Comparison of ENCODE assay signal across 16 cellular contexts in the genomic region with DNA sequence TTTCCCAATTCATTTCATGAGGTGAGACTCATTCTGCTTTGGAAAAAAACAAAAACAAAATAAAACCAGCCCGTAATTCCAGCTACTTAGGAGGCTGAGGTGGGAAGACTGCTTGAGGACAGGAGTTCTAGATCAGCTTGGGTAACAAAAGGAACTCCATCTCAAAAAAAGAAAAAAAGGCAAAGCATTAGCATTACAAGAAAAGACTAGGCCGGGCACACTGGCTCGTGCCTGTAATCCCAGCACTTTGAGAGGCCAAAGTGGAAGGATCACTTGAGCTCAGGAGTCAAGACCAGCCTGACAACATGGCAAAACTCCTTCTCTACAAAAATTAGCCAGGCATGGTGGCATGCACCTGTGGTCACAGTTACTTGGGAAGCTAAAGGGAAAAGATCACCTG. TPM values are rescaled to one million over a fixed set of nuclear protein-coding genes. Genes with fewer than 3 reads are reported as not detected.
DNase-seq lines count a peak whose midpoint lies in the region; ATAC-seq and TF ChIP-seq lines count a peak whose summit lies in the region.
"Had no signal": no experiment of that assay in that cellular context is flagged by ENCODE, and none has a peak within 500 bp of the region (broad histone marks: within the 10 kb centered on the region; RNA-seq: fewer than 3 reads in every experiment).

No MANE protein-coding gene starts in this region.

- H3K4me1 ChIP-seq in iPS-18a (ENCODE audit: control insufficient read depth, low read depth, low read length) (no peaks in the 10 kb centered on the region), suprapubic skin (no peaks in the 10 kb centered on the region), osteoblast (ENCODE audit: insufficient read depth, low read length) (no peaks in the 10 kb centered on the region)
- H3K4me1 ChIP-seq: BLaER1 had no signal

- H3K4me3 Mint-ChIP-seq in activated CD8-positive, alpha-beta T cell treated with anti-CD3 and anti-CD28 coated beads for 36 hours = no peak overlapping the region
- H3K4me3 Mint-ChIP-seq in activated CD8-positive, alpha-beta T cell treated with anti-CD3 and anti-CD28 coated beads, Interleukin-2, amount 10 ng/mL, durations not matched to agents 7 days and 5 days = no peak overlapping the region
- H3K4me3 Mint-ChIP-seq in T-helper 17 cell (no peak overlapping the region), CD14-positive monocyte (no peak overlapping the region)
- H3K4me3 Mint-ChIP-seq: IgD-negative memory B cell had no signal

- CTCF ChIA-PET in activated CD8-positive, alpha-beta T cell treated with anti-CD3 and anti-CD28 coated beads for 36 hours (lab: Charles Lee) = interaction anchor here (0.7 kb wide), 1 partner anchor 31 kb away, joined by 3 read pairs; no protein-coding TSS in a partner anchor
- CTCF ChIA-PET in activated CD8-positive, alpha-beta T cell treated with anti-CD3 and anti-CD28 coated beads, Interleukin-2, amount 10 ng/mL, durations not matched to agents 7 days and 5 days (lab: Charles Lee) = interaction anchor here (0.6 kb wide), 1 partner anchor 15 kb away, joined by 3 read pairs; no protein-coding TSS in a partner anchor

- H4K20me1 ChIP-seq in osteoblast (ENCODE audit: insufficient read depth, low read length) = no peaks in the 10 kb centered on the region

- no peaks in the 10 kb centered on the region for H3K27me3 ChIP-seq in iPS-18a (ENCODE audit: control insufficient read depth, insufficient read depth, low read length)
- H3K27me3 ChIP-seq in suprapubic skin = no peaks in the 10 kb centered on the region
- H3K27me3 ChIP-seq in osteoblast (ENCODE audit: insufficient read depth, low read length) = no peaks in the 10 kb centered on the region
- H3K27me3 ChIP-seq: BLaER1 had no signal

- no peak for ATAC-seq in activated CD8-positive, alpha-beta T cell treated with anti-CD3 and anti-CD28 coated beads for 36 hours
- ATAC-seq in activated CD8-positive, alpha-beta T cell treated with anti-CD3 and anti-CD28 coated beads, Interleukin-2, amount 10 ng/mL, durations not matched to agents 7 days and 5 days = no peak
- no peak for ATAC-seq in T-helper 17 cell
- ATAC-seq: HCT116 had no signal

- intact Hi-C loops in activated CD8-positive, alpha-beta T cell treated with anti-CD3 and anti-CD28 coated beads for 36 hours (cut with micrococcal nuclease) = no loop called here
- intact Hi-C loops in CD14-positive monocyte (cut with micrococcal nuclease) = no loop called here

- no peak overlapping the region for H3K9ac ChIP-seq in iPS-18a (ENCODE audit: low read length)
- H3K9ac ChIP-seq: BLaER1 had no signal

- peak overlapping the region; percentile 3 for H3K27ac ChIP-seq in iPS-18a (ENCODE audit: low read length)
- peak overlapping the region; percentile 10 for H3K27ac ChIP-seq in suprapubic skin
- H3K27ac ChIP-seq in osteoblast (ENCODE audit: low read depth, low read length) = no peak overlapping the region
- H3K27ac ChIP-seq: BLaER1 had no signal

- peaks cover 17% of the 10 kb centered on the region for H3K4me1 Mint-ChIP-seq in activated CD8-positive, alpha-beta T cell treated with anti-CD3 and anti-CD28 coated beads for 36 hours (ENCODE audit: low read depth)
- peaks cover 7% of the 10 kb centered on the region for H3K4me1 Mint-ChIP-seq in activated CD8-positive, alpha-beta T cell treated with anti-CD3 and anti-CD28 coated beads, Interleukin-2, amount 10 ng/mL, durations not matched to agents 7 days and 5 days (ENCODE audit: low read depth)
- H3K4me1 Mint-ChIP-seq in T-helper 17 cell (peaks cover 16% of the 10 kb centered on the region), CD14-positive monocyte (no peaks in the 10 kb centered on the region)

- TF ChIP-seq CTCF in activated CD8-positive, alpha-beta T cell treated with anti-CD3 and anti-CD28 coated beads for 36 hours (IDR thresholded peaks at IDR 0.05) = no peak
- TF ChIP-seq CTCF in suprapubic skin (IDR thresholded peaks at IDR 0.05) (no peak), osteoblast (IDR thresholded peaks at IDR 0.05; ENCODE audit: extremely low read depth, low read depth, low read length) (no peak), CD14-positive monocyte (IDR thresholded peaks at IDR 0.05) (no peak)

- TF ChIP-seq EP300 in suprapubic skin (IDR thresholded peaks at IDR 0.05) = no peak

- H3K79me2 ChIP-seq in osteoblast (ENCODE audit: insufficient read depth, low read length) = peaks cover 39% of the 10 kb centered on the region

- POLR2A ChIA-PET in activated CD8-positive, alpha-beta T cell treated with anti-CD3 and anti-CD28 coated beads for 36 hours (lab: Charles Lee) = interaction anchor here (0.6 kb wide), 1 partner anchor 73 kb away, joined by 3 read pairs; no protein-coding TSS in a partner anchor
- POLR2A ChIA-PET in activated CD8-positive, alpha-beta T cell treated with anti-CD3 and anti-CD28 coated beads, Interleukin-2, amount 10 ng/mL, durations not matched to agents 7 days and 5 days (lab: Charles Lee) = no interaction called here

- no peak for DNase-seq in activated CD8-positive, alpha-beta T cell treated with anti-CD3 and anti-CD28 coated beads for 36 hours
- no peak for DNase-seq in activated CD8-positive, alpha-beta T cell treated with anti-CD3 and anti-CD28 coated beads, Interleukin-2, amount 10 ng/mL, durations not matched to agents 7 days and 5 days
- DNase-seq in T-helper 17 cell (no peak), suprapubic skin (ENCODE audit: low spot score in 2 of 2) (no peak), osteoblast (ENCODE audit: insufficient read length, low spot score, missing footprints) (no peak), SIG-M5 (lab: John Stamatoyannopoulos, UW) (no peak), CD14-positive monocyte (ENCODE audit: low spot score) (no peak)
- DNase-seq: 8988T, DMS153, NCI-H1417, NCI-H1930, NCI-H510A treated with DMSO at 0.1 percent for 48 hours had no signal

- H3K4me3 ChIP-seq in iPS-18a (ENCODE audit: low read length) = no peak overlapping the region
- no peak overlapping the region for H3K4me3 ChIP-seq in suprapubic skin
- no peak overlapping the region for H3K4me3 ChIP-seq in osteoblast (ENCODE audit: insufficient read depth, low read length)
- H3K4me3 ChIP-seq: BLaER1 had no signal

- no peak overlapping the region for H2AFZ ChIP-seq in osteoblast (ENCODE audit: low read length)

- no peak for TF ChIP-seq POLR2A in suprapubic skin (IDR thresholded peaks at IDR 0.05)

- 79% methylated on average over 3 of the region's 3 CpGs for WGBS in suprapubic skin

- peaks cover 53% of the 10 kb centered on the region for H3K36me3 Mint-ChIP-seq in activated CD8-positive, alpha-beta T cell treated with anti-CD3 and anti-CD28 coated beads for 36 hours (ENCODE audit: low read depth)
- H3K36me3 Mint-ChIP-seq in activated CD8-positive, alpha-beta T cell treated with anti-CD3 and anti-CD28 coated beads, Interleukin-2, amount 10 ng/mL, durations not matched to agents 7 days and 5 days (ENCODE audit: low read depth) = peaks cover 59% of the 10 kb centered on the region
- H3K36me3 Mint-ChIP-seq in T-helper 17 cell (ENCODE audit: low read depth) (peaks cover 7% of the 10 kb centered on the region), CD14-positive monocyte (peaks cover 74 to 94% of the 10 kb centered on the region in 2 donors)

- H3K9me3 ChIP-seq in T-helper 17 cell (ENCODE audit: control insufficient read depth, low read length, poor library complexity, severe bottlenecking) (no peaks in the 10 kb centered on the region), iPS-18a (ENCODE audit: control insufficient read depth, low read depth, low read length) (no peaks in the 10 kb centered on the region), suprapubic skin (no peaks in the 10 kb centered on the region), osteoblast (ENCODE audit: low read depth, low read length) (no peaks in the 10 kb centered on the region)
- H3K9me3 ChIP-seq: BLaER1 had no signal

- peak overlapping the region; percentile 48 for H3K27ac Mint-ChIP-seq in activated CD8-positive, alpha-beta T cell treated with anti-CD3 and anti-CD28 coated beads for 36 hours
- H3K27ac Mint-ChIP-seq in activated CD8-positive, alpha-beta T cell treated with anti-CD3 and anti-CD28 coated beads, Interleukin-2, amount 10 ng/mL, durations not matched to agents 7 days and 5 days = no peak overlapping the region
- H3K27ac Mint-ChIP-seq in T-helper 17 cell (peak overlapping the region; percentile 24), CD14-positive monocyte (peak overlapping the region in 2 of 7 donors; percentile 21 to 22)
- H3K27ac Mint-ChIP-seq: IgD-negative memory B cell had no signal

- no peak overlapping the region for H3K4me2 ChIP-seq in osteoblast (ENCODE audit: insufficient read depth, low read length)
- H3K4me2 ChIP-seq: BLaER1 had no signal

- H3K36me3 ChIP-seq in iPS-18a (ENCODE audit: control insufficient read depth, low read depth, low read length) (peaks cover 34% of the 10 kb centered on the region), suprapubic skin (peaks cover 67% of the 10 kb centered on the region), osteoblast (ENCODE audit: insufficient read depth, low read length) (peaks cover 54% of the 10 kb centered on the region)

- H3K9me3 Mint-ChIP-seq in activated CD8-positive, alpha-beta T cell treated with anti-CD3 and anti-CD28 coated beads for 36 hours = no peaks in the 10 kb centered on the region
- H3K9me3 Mint-ChIP-seq in activated CD8-positive, alpha-beta T cell treated with anti-CD3 and anti-CD28 coated beads, Interleukin-2, amount 10 ng/mL, durations not matched to agents 7 days and 5 days (ENCODE audit: insufficient read depth) = no peaks in the 10 kb centered on the region
- no peaks in the 10 kb centered on the region for H3K9me3 Mint-ChIP-seq in CD14-positive monocyte
- H3K9me3 Mint-ChIP-seq: IgD-negative memory B cell had no signal

- no peaks in the 10 kb centered on the region for H3K27me3 Mint-ChIP-seq in activated CD8-positive, alpha-beta T cell treated with anti-CD3 and anti-CD28 coated beads for 36 hours
- no peaks in the 10 kb centered on the region for H3K27me3 Mint-ChIP-seq in activated CD8-positive, alpha-beta T cell treated with anti-CD3 and anti-CD28 coated beads, Interleukin-2, amount 10 ng/mL, durations not matched to agents 7 days and 5 days (ENCODE audit: low read depth)
- H3K27me3 Mint-ChIP-seq in T-helper 17 cell (no peaks in the 10 kb centered on the region), CD14-positive monocyte (ENCODE audit: low read depth in 3 of 3) (no peaks in the 10 kb centered on the region)
- H3K27me3 Mint-ChIP-seq: IgD-negative memory B cell had no signal

RNA-seq across cellular contexts. Expression of a gene that starts 33.9 kb away (rescaled TPM):
- total RNA-seq in activated CD8-positive, alpha-beta T cell treated with anti-CD3 and anti-CD28 coated beads for 36 hours = 10 to 100 TPM; 38.2 to 38.8 TPM
- 10 to 100 TPM; 38.0 to 40.2 TPM for total RNA-seq in activated CD8-positive, alpha-beta T cell treated with anti-CD3 and anti-CD28 coated beads, Interleukin-2, amount 10 ng/mL, durations not matched to agents 7 days and 5 days
- total RNA-seq in T-helper 17 cell (10 to 100 TPM; 40.2 to 44.2 TPM), suprapubic skin (10 to 100 TPM; 30.8 to 72.0 (median 35.5) TPM), osteoblast (116 and 124 TPM in 2 replicates)
- 1 to 10 TPM; 5.5 to 8.1 TPM for polyA plus RNA-seq in CD14-positive monocyte
